Comparison of ENCODE assay signal across 1 cellular context in genomic region chr13:98300956-98301641, GRCh38.
TF ChIP-seq lines count a peak whose summit lies in the region.

No MANE protein-coding gene starts in this region.

TF ChIP-seq in HepG2, 621 proteins besides CTCF, POLR2A, EP300 and RAD21 (continued from another document and continues in another):
- no peak for TF ChIP-seq STAT6 (CRISPR knock-in tag; IDR thresholded peaks at IDR 0.05; ENCODE audit: borderline replicate concordance)
- TF ChIP-seq DRAP1 (CRISPR knock-in tag; IDR thresholded peaks at IDR 0.05), result peak; percentile 33; the same call in 1 of the 2 replicates
- TF ChIP-seq FOSL2 (CRISPR knock-in tag; IDR thresholded peaks at IDR 0.05), result peak; percentile 38; the same call in 1 of the 2 replicates
- TF ChIP-seq ZNF274 (CRISPR knock-in tag; IDR thresholded peaks at IDR 0.05), result no peak
- TF ChIP-seq ZBTB38 (CRISPR knock-in tag; IDR thresholded peaks at IDR 0.05), result peak; percentile 69; the same call in 1 of the 2 replicates
- peak; percentile 45; the same call in 1 of the 2 replicates for TF ChIP-seq ZFY (CRISPR knock-in tag; IDR thresholded peaks at IDR 0.05)
- peak; percentile 94 for TF ChIP-seq SAP130 (CRISPR knock-in tag; IDR thresholded peaks at IDR 0.05; ENCODE audit: low read depth)
- TF ChIP-seq HOXA3 (CRISPR knock-in tag; IDR thresholded peaks at IDR 0.05), result peak; percentile 69; the same call in 1 of the 2 replicates
- no peak for TF ChIP-seq ZNF101 (CRISPR knock-in tag; IDR thresholded peaks at IDR 0.05; ENCODE audit: borderline replicate concordance, low read depth)
- peak; percentile 71; the same call in 1 of the 2 replicates for TF ChIP-seq ZBTB25 (CRISPR knock-in tag; IDR thresholded peaks at IDR 0.05)
- TF ChIP-seq STAG1 (CRISPR knock-in tag; IDR thresholded peaks at IDR 0.05), result peak; percentile 45
- TF ChIP-seq MTA3 (CRISPR knock-in tag; IDR thresholded peaks at IDR 0.05), result no peak
- no peak for TF ChIP-seq KDM1A (CRISPR knock-in tag; IDR thresholded peaks at IDR 0.05)
- peak; percentile 57; the same call in 1 of the 2 replicates for TF ChIP-seq HBP1 (CRISPR knock-in tag; IDR thresholded peaks at IDR 0.05; ENCODE audit: low read depth)
- peak; percentile 83 for TF ChIP-seq CEBPG (CRISPR knock-in tag; IDR thresholded peaks at IDR 0.05)
- TF ChIP-seq HNF1A (IDR thresholded peaks at IDR 0.05; ENCODE audit: low read depth), result no peak
- peak; percentile 74; the same call in 1 of the 2 replicates for TF ChIP-seq HNF1A (CRISPR knock-in tag; IDR thresholded peaks at IDR 0.05; ENCODE audit: borderline replicate concordance)
- TF ChIP-seq ATF3 (CRISPR knock-in tag; IDR thresholded peaks at IDR 0.05), result 0 out of 2 replicates have a peak, but pooled peaks have one; percentile 38
- TF ChIP-seq MLX (CRISPR knock-in tag; IDR thresholded peaks at IDR 0.05), result peak; percentile 86; the same call in 1 of the 2 replicates
- TF ChIP-seq ZNF451 (CRISPR knock-in tag; IDR thresholded peaks at IDR 0.05), result 0 out of 2 replicates have a peak, but pooled peaks have one; percentile 55
- TF ChIP-seq MAZ (IDR thresholded peaks at IDR 0.05; ENCODE audit: borderline replicate concordance, low read depth, low read length), result no peak
- TF ChIP-seq MAZ (CRISPR knock-in tag; IDR thresholded peaks at IDR 0.05; ENCODE audit: low read depth), result no peak
- TF ChIP-seq HDAC1 (CRISPR knock-in tag; IDR thresholded peaks at IDR 0.05), result peak; percentile 12; the same call in 1 of the 2 replicates
- no peak for TF ChIP-seq ZBTB33 (CRISPR knock-in tag; IDR thresholded peaks at IDR 0.05)
- TF ChIP-seq TOE1 (CRISPR knock-in tag; IDR thresholded peaks at IDR 0.05), result no peak
- peak; percentile 82 for TF ChIP-seq MAX (IDR thresholded peaks at IDR 0.05)
- peak; percentile 79 for TF ChIP-seq RXRB (CRISPR knock-in tag; IDR thresholded peaks at IDR 0.05; ENCODE audit: borderline replicate concordance)
- TF ChIP-seq USF2 (IDR thresholded peaks at IDR 0.05; ENCODE audit: low read depth, low read length), result no peak
- peak; percentile 24; the same call in 1 of the 2 replicates for TF ChIP-seq USF2 (CRISPR knock-in tag; IDR thresholded peaks at IDR 0.05; ENCODE audit: borderline replicate concordance)
- no peak for TF ChIP-seq RBFOX2 (IDR thresholded peaks at IDR 0.05; ENCODE audit: low read depth, low read length)
- 0 out of 2 replicates have a peak, but pooled peaks have one; percentile 41 for TF ChIP-seq HOMEZ (CRISPR knock-in tag; IDR thresholded peaks at IDR 0.05; ENCODE audit: low read depth)
- 0 out of 2 replicates have a peak, but pooled peaks have one; percentile 49 for TF ChIP-seq GFI1 (CRISPR knock-in tag; IDR thresholded peaks at IDR 0.05; ENCODE audit: borderline replicate concordance)
- no peak for TF ChIP-seq GABPA (IDR thresholded peaks at IDR 0.05; ENCODE audit: low read depth, low read length)
- 0 out of 2 replicates have a peak, but pooled peaks have one; percentile 14 for TF ChIP-seq GABPA (CRISPR knock-in tag; IDR thresholded peaks at IDR 0.05; ENCODE audit: low read depth)
- no peak for TF ChIP-seq ZNF326 (CRISPR knock-in tag; IDR thresholded peaks at IDR 0.05; ENCODE audit: borderline replicate concordance)
- peak; percentile 43; the same call in 1 of the 2 replicates for TF ChIP-seq ZNF331 (CRISPR knock-in tag; IDR thresholded peaks at IDR 0.05)
- TF ChIP-seq TFAP4 (IDR thresholded peaks at IDR 0.05; ENCODE audit: borderline replicate concordance, low read depth), result peak; percentile 55; the same call in 1 of the 2 replicates
- peak; percentile 42; the same call in 1 of the 2 replicates for TF ChIP-seq CREM (IDR thresholded peaks at IDR 0.05)
- TF ChIP-seq CREM (CRISPR knock-in tag; IDR thresholded peaks at IDR 0.05), result no peak
- TF ChIP-seq ZNF644 (CRISPR knock-in tag; IDR thresholded peaks at IDR 0.05; ENCODE audit: low read depth), result peak; percentile 63; the same call in 1 of the 2 replicates
- 0 out of 2 replicates have a peak, but pooled peaks have one; percentile 19 for TF ChIP-seq SP4 (CRISPR knock-in tag; IDR thresholded peaks at IDR 0.05)
- no peak for TF ChIP-seq NR2F6 (IDR thresholded peaks at IDR 0.05)
- TF ChIP-seq NR2F6 (CRISPR knock-in tag; IDR thresholded peaks at IDR 0.05), result peak; percentile 27; the same call in 1 of the 2 replicates
- TF ChIP-seq FOXA3 (CRISPR knock-in tag; IDR thresholded peaks at IDR 0.05), result peak; percentile 78
- TF ChIP-seq SALL1 (CRISPR knock-in tag; IDR thresholded peaks at IDR 0.05), result peak; percentile 75
- TF ChIP-seq KMT2A (CRISPR knock-in tag; IDR thresholded peaks at IDR 0.05), result peak; percentile 51; the same call in 1 of the 2 replicates
